18 cellular contexts compared by ENCODE assay signal in the genomic region with DNA sequence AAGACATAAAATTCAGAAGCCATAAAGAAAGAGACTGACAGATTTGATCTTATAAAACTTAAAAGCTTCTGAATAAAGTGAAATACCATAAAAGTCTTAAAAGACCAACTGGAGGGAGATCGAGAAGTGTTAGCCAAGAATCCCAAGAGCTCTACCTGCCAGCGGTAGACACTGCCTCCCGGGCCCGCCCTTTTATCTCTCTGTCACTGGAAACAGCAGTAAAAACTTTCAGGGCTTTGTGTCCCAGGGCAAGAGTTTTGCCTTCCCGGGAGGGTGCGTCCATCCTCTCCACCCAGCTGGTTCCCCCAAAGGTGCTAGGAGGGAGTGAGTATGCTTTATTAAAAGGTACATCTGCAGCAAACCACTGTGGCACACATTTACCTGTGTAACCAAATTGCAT. TPM values are rescaled to one million over a fixed set of nuclear protein-coding genes. Genes with fewer than 3 reads are reported as not detected.
DNase-seq lines count a peak whose midpoint lies in the region; ATAC-seq and TF ChIP-seq lines count a peak whose summit lies in the region.
"Had no signal": no experiment of that assay in that cellular context is flagged by ENCODE, and none has a peak within 500 bp of the region (broad histone marks: within the 10 kb centered on the region; RNA-seq: fewer than 3 reads in every experiment).

No MANE protein-coding gene starts in this region.

- H3K36me3 ChIP-seq in parathyroid adenoma (ENCODE audit: control insufficient read depth, insufficient read depth, low read length): no peaks in the 10 kb centered on the region

- intact Hi-C loops in posterior vena cava (cut with DNase I): no loop called here

- H3K4me3 ChIP-seq in parathyroid adenoma (ENCODE audit: low read depth, low read length): no peak overlapping the region
- H3K4me3 ChIP-seq: GM23248 had no signal

- peak overlapping the region; percentile 34 for H2AFZ ChIP-seq in parathyroid adenoma
- H2AFZ ChIP-seq: GM23248 had no signal

- H3K9ac ChIP-seq in parathyroid adenoma: no peak overlapping the region
- H3K9ac ChIP-seq: GM23248, KMS-11 had no signal

- no peaks in the 10 kb centered on the region for H3K27me3 ChIP-seq in parathyroid adenoma (ENCODE audit: control insufficient read depth, insufficient read depth, low read length)

- H3K79me2 ChIP-seq in parathyroid adenoma: no peaks in the 10 kb centered on the region

- no peaks in the 10 kb centered on the region for H3K4me1 ChIP-seq in parathyroid adenoma

- H3K27ac ChIP-seq in VCaP (peak overlapping the region; percentile 33; the same call in 1 of the 2 replicates), parathyroid adenoma (no peak overlapping the region)
- H3K27ac ChIP-seq: C4-2B, GM23248, KMS-11 had no signal

- no peak overlapping the region for H3K4me2 ChIP-seq in parathyroid adenoma (ENCODE audit: low read length)
- H3K4me2 ChIP-seq: KMS-11 had no signal

- H3K9me3 ChIP-seq in parathyroid adenoma (ENCODE audit: control insufficient read depth, low read length): no peaks in the 10 kb centered on the region

- no peak for ATAC-seq in GM21529 (IDR thresholded peaks at IDR 0.05; ENCODE audit: unreplicated experiment)

- no peak for TF ChIP-seq CTCF in VCaP (conservative IDR thresholded peaks at IDR 0.05)
- TF ChIP-seq CTCF in parathyroid adenoma (IDR thresholded peaks at IDR 0.05): no peak

- DNase-seq in islet precursor cell (peak; percentile 50), glomerular visceral epithelial cell (ENCODE audit: extremely low spot score) (no peak), NCI-H82 (lab: John Stamatoyannopoulos, UW) (no peak), posterior vena cava (ENCODE audit: low spot score) (no peak)
- DNase-seq: ACHN; CD4-positive, alpha-beta T cell; DMS153; DMS79; GF-D8; GM23248; HCEC 1CT had no signal

RNA-seq across cellular contexts. Expression of gene PLA2G12B, which starts 5.8 kb away (rescaled TPM):
- not detected for total RNA-seq in posterior vena cava
- total RNA-seq: CD4-positive, alpha-beta T cell; Daoy; GM23248; HT-29 had no signal

RNA-seq across cellular contexts. Expression of gene OIT3, which starts 55.2 kb away (rescaled TPM):
- total RNA-seq in posterior vena cava: not detected
- total RNA-seq: CD4-positive, alpha-beta T cell; Daoy; GM23248; HT-29 had no signal
